8 cellular contexts compared by ENCODE assay signal in the genomic region with DNA sequence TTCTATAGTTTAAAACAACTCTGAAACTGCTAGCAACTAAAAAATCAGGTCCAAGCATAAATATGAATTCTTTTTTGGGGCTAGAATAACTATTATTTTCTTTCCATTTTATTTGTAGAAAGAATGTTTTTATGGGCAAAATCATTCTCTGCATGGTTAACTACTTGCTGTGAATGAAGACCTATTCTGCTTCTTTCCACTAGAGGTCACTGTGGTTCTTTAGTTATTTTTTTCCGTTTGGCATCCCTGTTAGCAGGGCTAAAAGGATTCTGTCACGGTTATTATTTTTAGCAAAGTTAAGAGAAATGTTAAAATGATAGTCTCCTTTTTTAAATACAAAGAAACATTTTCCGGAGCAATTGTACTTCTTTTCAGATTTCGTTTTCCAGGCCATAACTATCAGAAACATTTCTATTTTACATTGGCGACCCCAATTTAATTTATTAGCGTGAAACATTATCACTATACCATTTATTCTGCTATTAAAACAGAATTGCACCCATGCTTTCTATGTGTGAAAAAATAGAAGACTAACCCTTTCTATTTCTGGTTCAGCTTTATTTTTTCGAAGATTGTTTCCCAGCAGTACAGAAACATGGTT.
DNase-seq lines count a peak whose midpoint lies in the region; ATAC-seq, FAIRE-seq and TF ChIP-seq lines count a peak whose summit lies in the region.

No MANE protein-coding gene starts in this region.

- no peaks in the 10 kb centered on the region for H3K4me1 ChIP-seq in CD8-positive, alpha-beta T cell (ENCODE audit: insufficient read depth, low read length)

- no peak overlapping the region for H3K27ac ChIP-seq in CD8-positive, alpha-beta T cell (ENCODE audit: low read depth, low read length)
- no peak overlapping the region for H3K27ac ChIP-seq in dorsolateral prefrontal cortex

- no peaks in the 10 kb centered on the region for H3K9me3 ChIP-seq in CD8-positive, alpha-beta T cell (ENCODE audit: low read length)

- intact Hi-C loops in CD8-positive, alpha-beta T cell (cut with DNase I, micrococcal nuclease): loop anchor here (10.0 kb wide), 2 partner anchors 819 to 1489 kb away; no protein-coding TSS in a partner anchor
- intact Hi-C loops in dorsolateral prefrontal cortex (cut with DNase I): loop anchor here in 1 of 2 donors (5.0 kb wide), 2 partner anchors 741 to 806 kb away; no protein-coding TSS in a partner anchor

- DNase-seq in CD8-positive, alpha-beta T cell: no peak
- DNase-seq in GM19239 (ENCODE audit: insufficient read length, low spot score) (peak; percentile 14), HTR-8/SVneo (ENCODE audit: insufficient read length, low spot score) (peak; percentile 36), OCI-M1 (lab: John Stamatoyannopoulos, UW) (peak; percentile 68), dorsolateral prefrontal cortex (no peak), naive B cell (peak; percentile 6)
- no peak for DNase-seq in T-helper 2 cell treated with Interferon-gamma antibody and Interleukin-4, amounts not matched to agents 5 μg/mL and 100 μg/mL, for 36 hours (ENCODE audit: low spot score)

- no peak overlapping the region for H3K4me3 Mint-ChIP-seq in CD8-positive, alpha-beta T cell
- H3K4me3 Mint-ChIP-seq in naive B cell: no peak overlapping the region
- no peak overlapping the region for H3K4me3 Mint-ChIP-seq in T-helper 2 cell treated with Interferon-gamma antibody and Interleukin-4, amounts not matched to agents 5 μg/mL and 100 μg/mL, for 36 hours

- POLR2A ChIA-PET in CD8-positive, alpha-beta T cell (lab: Charles Lee): no interaction called here

- no peaks in the 10 kb centered on the region for H3K27me3 ChIP-seq in CD8-positive, alpha-beta T cell (ENCODE audit: insufficient read depth, low read length)
- peaks cover 0 to 17% (median 0%) of the 10 kb centered on the region in 45 donors for H3K27me3 ChIP-seq in dorsolateral prefrontal cortex

- no peaks in the 10 kb centered on the region for H3K4me1 Mint-ChIP-seq in CD8-positive, alpha-beta T cell (ENCODE audit: low read depth)
- H3K4me1 Mint-ChIP-seq in naive B cell: peaks cover 0 to 11% (median 6%) of the 10 kb centered on the region in 3 donors
- H3K4me1 Mint-ChIP-seq in T-helper 2 cell treated with Interferon-gamma antibody and Interleukin-4, amounts not matched to agents 5 μg/mL and 100 μg/mL, for 36 hours (ENCODE audit: low read depth): no peaks in the 10 kb centered on the region

- no peaks in the 10 kb centered on the region for H3K9me3 Mint-ChIP-seq in CD8-positive, alpha-beta T cell
- H3K9me3 Mint-ChIP-seq in naive B cell: peaks cover 0 to 3% (median 0%) of the 10 kb centered on the region in 7 donors
- no peaks in the 10 kb centered on the region for H3K9me3 Mint-ChIP-seq in T-helper 2 cell treated with Interferon-gamma antibody and Interleukin-4, amounts not matched to agents 5 μg/mL and 100 μg/mL, for 36 hours

- peak; percentile 76 for FAIRE-seq in GM19239 (lab: Jason Lieb, UNC)
- no peak for FAIRE-seq in HTR-8/SVneo (lab: Jason Lieb, UNC)

- H3K27ac Mint-ChIP-seq in CD8-positive, alpha-beta T cell: no peak overlapping the region
- H3K27ac Mint-ChIP-seq in naive B cell: no peak overlapping the region
- H3K27ac Mint-ChIP-seq in T-helper 2 cell treated with Interferon-gamma antibody and Interleukin-4, amounts not matched to agents 5 μg/mL and 100 μg/mL, for 36 hours: no peak overlapping the region

- no peak for ATAC-seq in CD8-positive, alpha-beta T cell
- peak in 1 of 2 donors; percentile 32 for ATAC-seq in naive B cell (ENCODE audit: low read depth in 2 of 2)
- no peak for ATAC-seq in GM21737 (IDR thresholded peaks at IDR 0.05; ENCODE audit: unreplicated experiment)

- peaks cover 14% of the 10 kb centered on the region for H3K27me3 Mint-ChIP-seq in CD8-positive, alpha-beta T cell (ENCODE audit: low read depth)
- peaks cover 0 to 11% (median 4%) of the 10 kb centered on the region in 3 donors for H3K27me3 Mint-ChIP-seq in naive B cell
- no peaks in the 10 kb centered on the region for H3K27me3 Mint-ChIP-seq in T-helper 2 cell treated with Interferon-gamma antibody and Interleukin-4, amounts not matched to agents 5 μg/mL and 100 μg/mL, for 36 hours (ENCODE audit: low read depth)

- no peaks in the 10 kb centered on the region for H3K36me3 Mint-ChIP-seq in CD8-positive, alpha-beta T cell
- no peaks in the 10 kb centered on the region for H3K36me3 Mint-ChIP-seq in naive B cell
- no peaks in the 10 kb centered on the region for H3K36me3 Mint-ChIP-seq in T-helper 2 cell treated with Interferon-gamma antibody and Interleukin-4, amounts not matched to agents 5 μg/mL and 100 μg/mL, for 36 hours (ENCODE audit: low read depth)

- no peaks in the 10 kb centered on the region for H3K36me3 ChIP-seq in CD8-positive, alpha-beta T cell (ENCODE audit: insufficient read depth, low read length)

- CTCF ChIA-PET in CD8-positive, alpha-beta T cell (lab: Charles Lee): interaction anchor here (1.0 kb wide), 1 partner anchor 12 kb away, joined by 3 read pairs; no protein-coding TSS in a partner anchor

- TF ChIP-seq CTCF in CD8-positive, alpha-beta T cell (IDR thresholded peaks at IDR 0.05): peak; percentile 91
- TF ChIP-seq CTCF in dorsolateral prefrontal cortex (IDR thresholded peaks at IDR 0.05 in 54 of 56, conservative IDR thresholded peaks at IDR 0.05 in 2 of 56; ENCODE audit: low read depth in 1 of 56, partially characterized antibody in 56 of 56): peak; percentile 78 to 97 (median 88)

- no peak overlapping the region for H3K4me3 ChIP-seq in CD8-positive, alpha-beta T cell (ENCODE audit: low read depth, low read length)
- H3K4me3 ChIP-seq in dorsolateral prefrontal cortex: peak overlapping the region in 1 of 59 donors; percentile 9

Comparison
In these comparisons a context has a peak if more than half of its experiments do, and no peak if none do; other contexts are left out.
1. DNase-seq: peak in GM19239 (single experiment), HTR-8/SVneo (single experiment), OCI-M1 (single experiment) and naive B cell (single experiment); none in CD8-positive, alpha-beta T cell (0 of 7), dorsolateral prefrontal cortex (0 of 10) and T-helper 2 cell treated with Interferon-gamma antibody and Interleukin-4, amounts not matched to agents 5 μg/mL and 100 μg/mL, for 36 hours (single experiment).